In genomic region chr2:45010706-45011036, GRCh38 we compare ENCODE assay signal across 10 cellular contexts. TPM values are rescaled to one million over a fixed set of nuclear protein-coding genes. Genes with fewer than 3 reads are reported as not detected.
A peak's percentile ranks its signal among the peaks of the same experiment; 100 is the strongest.
DNase-seq lines count a peak whose midpoint lies in the region; ATAC-seq and TF ChIP-seq lines count a peak whose summit lies in the region.
"Had no signal": no experiment of that assay in that cellular context is flagged by ENCODE, and none has a peak within 500 bp of the region (broad histone marks: within the 10 kb centered on the region; RNA-seq: fewer than 3 reads in every experiment).

No MANE protein-coding gene starts in this region.

- DNase-seq in DMS79 treated with DMSO at 0.1 percent for 48 hours (lab: John Stamatoyannopoulos, UW) = peak; percentile 6
- no peak for DNase-seq in DMS79 (lab: John Stamatoyannopoulos, UW)
- DNase-seq in breast epithelium (ENCODE audit: low spot score in 2 of 2) = no peak
- no peak for DNase-seq in lower lobe of right lung
- DNase-seq in activated CD8-positive, alpha-beta memory T cell treated with anti-CD3 and anti-CD28 coated beads, Interleukin-2, amount 10 ng/mL, durations not matched to agents 7 days and 5 days = no peak
- DNase-seq in T1000 (lab: John Stamatoyannopoulos, UW) = no peak
- DNase-seq in occipital lobe (lab: John Stamatoyannopoulos, UW) = no peak
- DNase-seq: caudate nucleus had no signal

- H3K36me3 Mint-ChIP-seq in activated CD8-positive, alpha-beta memory T cell treated with anti-CD3 and anti-CD28 coated beads, Interleukin-2, amount 10 ng/mL, durations not matched to agents 7 days and 5 days = peaks cover 1% of the 10 kb centered on the region

- H3K27ac Mint-ChIP-seq in activated CD8-positive, alpha-beta memory T cell treated with anti-CD3 and anti-CD28 coated beads, Interleukin-2, amount 10 ng/mL, durations not matched to agents 7 days and 5 days = no peak overlapping the region

- H3K4me3 Mint-ChIP-seq in activated CD8-positive, alpha-beta memory T cell treated with anti-CD3 and anti-CD28 coated beads, Interleukin-2, amount 10 ng/mL, durations not matched to agents 7 days and 5 days = no peak overlapping the region

- no peaks in the 10 kb centered on the region for H3K9me3 ChIP-seq in breast epithelium
- H3K9me3 ChIP-seq in lower lobe of right lung = no peaks in the 10 kb centered on the region
- H3K9me3 ChIP-seq in subcutaneous abdominal adipose tissue (ENCODE audit: control insufficient read depth in 5 of 5, low read length in 5 of 5) = no peaks in the 10 kb centered on the region

- H3K36me3 ChIP-seq in breast epithelium = no peaks in the 10 kb centered on the region
- no peaks in the 10 kb centered on the region for H3K36me3 ChIP-seq in lower lobe of right lung
- H3K36me3 ChIP-seq in subcutaneous abdominal adipose tissue (ENCODE audit: control insufficient read depth in 5 of 5, insufficient read depth in 5 of 5, low read length in 5 of 5) = peaks cover 0 to 6% (median 0%) of the 10 kb centered on the region in 5 donors

- no peaks in the 10 kb centered on the region for H3K9me3 Mint-ChIP-seq in activated CD8-positive, alpha-beta memory T cell treated with anti-CD3 and anti-CD28 coated beads, Interleukin-2, amount 10 ng/mL, durations not matched to agents 7 days and 5 days (ENCODE audit: low read depth)

- H3K27me3 ChIP-seq in breast epithelium = peaks cover 2 to 71% of the 10 kb centered on the region in 2 donors
- H3K27me3 ChIP-seq in lower lobe of right lung (ENCODE audit: low read depth) = peaks cover 96% of the 10 kb centered on the region
- peaks cover 8 to 60% (median 29%) of the 10 kb centered on the region in 5 donors for H3K27me3 ChIP-seq in subcutaneous abdominal adipose tissue (ENCODE audit: control insufficient read depth in 5 of 5, insufficient read depth in 4 of 5, low read length in 5 of 5)

- H3K27me3 Mint-ChIP-seq in activated CD8-positive, alpha-beta memory T cell treated with anti-CD3 and anti-CD28 coated beads, Interleukin-2, amount 10 ng/mL, durations not matched to agents 7 days and 5 days = peaks cover 85% of the 10 kb centered on the region

- no peak for ATAC-seq in lower lobe of right lung
- no peak for ATAC-seq in activated CD8-positive, alpha-beta memory T cell treated with anti-CD3 and anti-CD28 coated beads, Interleukin-2, amount 10 ng/mL, durations not matched to agents 7 days and 5 days

- intact Hi-C loops in breast epithelium (cut with DNase I; ENCODE audit: low total_unique reads) (no loop called here), lower lobe of right lung (cut with DNase I) (no loop called here)

- CTCF ChIA-PET in activated CD8-positive, alpha-beta memory T cell treated with anti-CD3 and anti-CD28 coated beads, Interleukin-2, amount 10 ng/mL, durations not matched to agents 7 days and 5 days (lab: Charles Lee) = interaction anchor here (1.5 kb wide), 1 partner anchor 29 kb away, joined by 6 read pairs; no protein-coding TSS in a partner anchor

- H3K4me1 ChIP-seq in breast epithelium (peaks cover 6 to 10% of the 10 kb centered on the region in 2 donors), lower lobe of right lung (peaks cover 43% of the 10 kb centered on the region), subcutaneous abdominal adipose tissue (ENCODE audit: control insufficient read depth in 5 of 5, insufficient read depth in 5 of 5, low read length in 5 of 5) (peaks cover 7 to 81% (median 58%) of the 10 kb centered on the region in 5 donors)

- peaks cover 20% of the 10 kb centered on the region for H3K4me1 Mint-ChIP-seq in activated CD8-positive, alpha-beta memory T cell treated with anti-CD3 and anti-CD28 coated beads, Interleukin-2, amount 10 ng/mL, durations not matched to agents 7 days and 5 days

- H3K4me3 ChIP-seq in breast epithelium (peak overlapping the region; percentile 49 to 68 (median 57)), lower lobe of right lung (peak overlapping the region; percentile 54), subcutaneous abdominal adipose tissue (ENCODE audit: low read depth in 1 of 5, low read length in 5 of 5) (peak overlapping the region; percentile 67 to 85 (median 76))

- H3K9ac ChIP-seq in subcutaneous abdominal adipose tissue (ENCODE audit: low read length in 5 of 5) = peak overlapping the region in 4 of 5 donors; percentile 58 to 86 (median 68)

- peak overlapping the region in 1 of 2 donors; percentile 90 for H3K27ac ChIP-seq in breast epithelium
- no peak overlapping the region for H3K27ac ChIP-seq in lower lobe of right lung
- H3K27ac ChIP-seq in subcutaneous abdominal adipose tissue (ENCODE audit: low read depth, low read length) = peak overlapping the region; percentile 74
- H3K27ac ChIP-seq: 22Rv1 had no signal

- TF ChIP-seq POLR2A in breast epithelium (IDR thresholded peaks at IDR 0.05) = no peak

- TF ChIP-seq CTCF in breast epithelium (IDR thresholded peaks at IDR 0.05) = no peak
- no peak for TF ChIP-seq CTCF in lower lobe of right lung (IDR thresholded peaks at IDR 0.05)

RNA-seq across cellular contexts. Expression of gene SIX2, which starts 1.4 kb away (rescaled TPM):
- 1 to 10 TPM in 2 of 3 donors, under 1 TPM in 1; 0.98 to 3.5 (median 1.5) TPM for total RNA-seq in breast epithelium
- 0.38 TPM for total RNA-seq in lower lobe of right lung
- total RNA-seq in activated CD8-positive, alpha-beta memory T cell treated with anti-CD3 and anti-CD28 coated beads, Interleukin-2, amount 10 ng/mL, durations not matched to agents 7 days and 5 days = not detected
- total RNA-seq in occipital lobe = 0.16 TPM
